24 cellular contexts compared by ENCODE assay signal in genomic region chr6:167719920-167720319, GRCh38.
"Had no signal": no experiment of that assay in that cellular context is flagged by ENCODE, and none has a peak within 500 bp of the region (broad histone marks: within the 10 kb centered on the region; RNA-seq: fewer than 3 reads in every experiment).

No MANE protein-coding gene starts in this region.

- H3K4me1 ChIP-seq: esophagus squamous epithelium, gastrocnemius medialis, lower lobe of right lung, parathyroid adenoma, sigmoid colon, transverse colon, vagina had no signal

- ATAC-seq: activated naive CD4-positive, alpha-beta T cell treated with anti-CD3 and anti-CD28 coated beads, Interleukin-2, amount 50 U/mL, for 72 hours; effector memory CD8-positive, alpha-beta T cell; gastrocnemius medialis; left cardiac atrium; lower lobe of right lung; naive thymus-derived CD4-positive, alpha-beta T cell; stimulated activated naive B cell treated with anti-CD40 and anti-IgM and Interleukin-4, amounts not matched to agents 10 μg/mL and 1 μg/mL and 100 μg/mL, for 72 hours; WTC11 had no signal

- H3K79me2 ChIP-seq: parathyroid adenoma had no signal

- H3K4me3 ChIP-seq: esophagus squamous epithelium, gastrocnemius medialis, lower lobe of right lung, sigmoid colon, smooth muscle cell, transverse colon, vagina had no signal

- H3K36me3 ChIP-seq: esophagus squamous epithelium, gastrocnemius medialis, lower lobe of right lung, neutrophil, sigmoid colon, transverse colon, vagina had no signal

- H3K4me2 ChIP-seq: smooth muscle cell had no signal

- H3K27ac ChIP-seq: esophagus squamous epithelium, gastrocnemius medialis, lower lobe of right lung, neutrophil, parathyroid adenoma, sigmoid colon, transverse colon, vagina had no signal

- H3K9ac ChIP-seq: parathyroid adenoma had no signal

- H2AFZ ChIP-seq: parathyroid adenoma had no signal

- H3K9me3 ChIP-seq: gastrocnemius medialis, neutrophil, sigmoid colon, transverse colon, vagina had no signal

- FAIRE-seq: astrocyte had no signal

- H3K27me3 ChIP-seq: gastrocnemius medialis, sigmoid colon, transverse colon, vagina had no signal

- DNase-seq: activated CD4-positive, alpha-beta memory T cell treated with anti-CD3 and anti-CD28 coated beads for 36 hours; activated CD4-positive, alpha-beta T cell treated with anti-CD3 and anti-CD28 coated beads for 4 hours; activated T-cell treated with anti-CD3 and anti-CD28 coated beads for 4 hours; central memory CD4-positive, alpha-beta T cell; effector memory CD8-positive, alpha-beta T cell; esophagus squamous epithelium; gastrocnemius medialis; hippocampal formation; left cardiac atrium; lower lobe of right lung; naive thymus-derived CD4-positive, alpha-beta T cell; stimulated activated CD4-positive, alpha-beta T cell treated with anti-CD3 and anti-CD28 coated beads, Interleukin-2, amount 100 ng/mL, for 48 hours; stimulated activated CD8-positive, alpha-beta memory T cell treated with anti-CD3 and anti-CD28 coated beads, Interleukin-4, amount 100 ng/mL, for 48 hours; stimulated activated naive B cell treated with anti-CD40 and anti-IgM and Interleukin-4, amounts not matched to agents 10 μg/mL and 1 μg/mL and 100 μg/mL, for 72 hours; T1000; transverse colon had no signal
